In the genomic region with DNA sequence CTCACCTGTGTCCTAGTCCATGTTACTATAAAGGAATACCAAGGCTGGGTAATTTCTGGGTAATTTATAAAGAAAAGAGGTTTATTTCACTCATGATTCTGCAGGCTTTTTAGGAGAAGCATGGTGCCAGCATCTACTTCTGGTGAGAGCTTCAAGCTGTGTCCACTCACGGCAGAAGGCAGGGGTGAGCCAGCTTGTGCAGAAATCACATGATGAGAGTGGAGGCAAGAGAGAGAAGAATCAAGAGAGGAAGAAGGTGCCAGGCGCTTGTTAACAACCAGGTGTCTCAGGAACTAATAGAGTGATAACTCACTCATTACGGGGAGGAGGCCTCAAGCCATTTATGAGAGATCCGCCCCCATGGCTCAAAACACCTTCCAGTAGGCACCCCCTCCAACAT, we compare ENCODE assay signal across 18 cellular contexts.
"Had no signal": no experiment of that assay in that cellular context is flagged by ENCODE, and none has a peak within 500 bp of the region (broad histone marks: within the 10 kb centered on the region; RNA-seq: fewer than 3 reads in every experiment).

No MANE protein-coding gene starts in this region.

- H3K36me3 Mint-ChIP-seq: IgD-negative memory B cell had no signal

- H3K4me3 Mint-ChIP-seq: IgD-negative memory B cell had no signal

- DNase-seq: KBM-7, MV-4-11, NCI-H1048, NCI-H1436 treated with DMSO at 0.1 percent for 48 hours, NCI-H1694, NCI-H187 treated with DMSO at 0.1 percent for 48 hours, NCI-H2029 treated with DMSO at 0.1 percent for 48 hours, NCI-H2171 treated with DMSO at 0.1 percent for 48 hours, NCI-H345, NCI-H446 treated with DMSO at 0.1 percent for 48 hours, NCI-H510A treated with DMSO at 0.1 percent for 48 hours, NCI-H526, NCI-H82, RPMI8226, SHP77, SK-N-SH, SW 1271 had no signal
